ENCODE assay signal across 9 cellular contexts in the genomic region with DNA sequence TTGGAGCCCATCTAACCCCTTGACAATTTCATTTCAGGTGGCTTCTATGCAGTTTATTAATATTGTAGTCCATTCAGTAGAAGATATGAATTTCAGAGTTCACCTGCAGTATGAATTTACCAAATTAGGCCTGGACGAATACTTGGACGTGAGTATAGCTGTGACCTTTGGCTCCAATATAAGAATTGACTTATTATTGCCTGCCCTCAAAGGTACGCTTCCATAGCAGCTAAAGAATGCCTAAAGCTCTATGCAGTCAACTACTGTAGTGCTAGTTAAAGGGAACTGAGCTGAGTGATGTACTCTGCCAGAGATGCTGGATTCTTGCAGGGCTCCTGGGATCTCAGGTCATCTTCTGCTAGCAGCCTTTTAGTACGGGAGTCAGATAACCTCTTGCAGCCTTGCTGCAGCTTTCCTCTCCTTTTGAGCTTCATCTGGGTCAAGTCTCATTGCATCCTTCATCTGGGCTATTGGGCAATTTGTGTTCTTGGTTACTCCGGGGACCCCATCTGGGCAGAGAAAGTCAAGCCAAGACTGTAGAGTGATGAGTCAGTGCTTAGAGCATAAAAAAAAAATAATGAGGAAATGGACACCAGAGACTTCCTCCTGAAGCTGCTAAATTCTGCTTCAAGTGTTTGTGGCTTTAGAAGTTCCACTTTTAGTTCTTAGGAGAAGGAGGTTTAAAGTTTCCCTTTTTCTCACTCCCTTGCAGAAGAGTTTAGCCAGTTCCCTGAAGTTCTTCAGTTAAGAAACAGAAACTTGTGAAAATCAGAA.
DNase-seq lines count a peak whose midpoint lies in the region; ATAC-seq, FAIRE-seq and TF ChIP-seq lines count a peak whose summit lies in the region.
"Had no signal": no experiment of that assay in that cellular context is flagged by ENCODE, and none has a peak within 500 bp of the region (broad histone marks: within the 10 kb centered on the region; RNA-seq: fewer than 3 reads in every experiment).

No MANE protein-coding gene starts in this region.

- CTCF ChIA-PET in AG04449 (lab: Yijun Ruan, JAX) = interaction anchor here (1.0 to 1.8 kb wide), 4 partner anchors 14 to 436 kb away, joined by 3 to 4 read pairs (median 4); a partner anchor contains a TSS

- no peaks in the 10 kb centered on the region for H3K27me3 Mint-ChIP-seq in stimulated activated memory B cell treated with anti-CD40 and anti-IgM and Interleukin-4, amounts not matched to agents 10 μg/mL and 1 μg/mL and 100 μg/mL, for 72 hours

- H3K4me3 ChIP-seq in AG04449 (ENCODE audit: low read depth, low read length) = no peak overlapping the region
- H3K4me3 ChIP-seq: cardiac muscle cell had no signal

- peak; percentile 47 for DNase-seq in AG04449 (ENCODE audit: low read depth, low spot score)
- peak; percentile 23 for DNase-seq in GM19239 (ENCODE audit: insufficient read length, low spot score)
- DNase-seq in SKM-1 treated with dmso at 0.1 percent for 144 hours (lab: John Stamatoyannopoulos, UW; ENCODE audit: unreplicated experiment) = peak; percentile 99
- peak; percentile 76 for DNase-seq in globus pallidus (ENCODE audit: low spot score)
- DNase-seq in retina = no peak
- no peak for DNase-seq in NCI-H526 treated with DMSO at 0.1 percent for 48 hours (lab: John Stamatoyannopoulos, UW)

- H3K4me3 Mint-ChIP-seq in stimulated activated memory B cell treated with anti-CD40 and anti-IgM and Interleukin-4, amounts not matched to agents 10 μg/mL and 1 μg/mL and 100 μg/mL, for 72 hours = no peak overlapping the region

- ATAC-seq in HG03139 (IDR thresholded peaks at IDR 0.05; ENCODE audit: unreplicated experiment) = peak; percentile 69
- ATAC-seq in stimulated activated memory B cell treated with anti-CD40 and anti-IgM and Interleukin-4, amounts not matched to agents 10 μg/mL and 1 μg/mL and 100 μg/mL, for 72 hours = peak; percentile 90

- FAIRE-seq in GM19239 (lab: Jason Lieb, UNC) = peak; percentile 96

- no peaks in the 10 kb centered on the region for H3K9me3 Mint-ChIP-seq in stimulated activated memory B cell treated with anti-CD40 and anti-IgM and Interleukin-4, amounts not matched to agents 10 μg/mL and 1 μg/mL and 100 μg/mL, for 72 hours

- POLR2A ChIA-PET in AG04449 (lab: Yijun Ruan, JAX) = interaction anchor here (0.6 kb wide), 1 partner anchor 10 kb away, joined by 3 read pairs; no protein-coding TSS in a partner anchor

- no peak for TF ChIP-seq CTCF in AG04449 (IDR thresholded peaks at IDR 0.05; ENCODE audit: insufficient read depth, low read length, missing control alignments)

- peaks cover 28% of the 10 kb centered on the region for H3K4me1 Mint-ChIP-seq in stimulated activated memory B cell treated with anti-CD40 and anti-IgM and Interleukin-4, amounts not matched to agents 10 μg/mL and 1 μg/mL and 100 μg/mL, for 72 hours

- H3K36me3 Mint-ChIP-seq in stimulated activated memory B cell treated with anti-CD40 and anti-IgM and Interleukin-4, amounts not matched to agents 10 μg/mL and 1 μg/mL and 100 μg/mL, for 72 hours = no peaks in the 10 kb centered on the region

- peak overlapping the region; percentile 58 for H3K27ac Mint-ChIP-seq in stimulated activated memory B cell treated with anti-CD40 and anti-IgM and Interleukin-4, amounts not matched to agents 10 μg/mL and 1 μg/mL and 100 μg/mL, for 72 hours

Comparison
In these comparisons a context has a peak if more than half of its experiments do, and no peak if none do; other contexts are left out.
1. DNase-seq: peak in AG04449 (single experiment), GM19239 (single experiment), SKM-1 treated with dmso at 0.1 percent for 144 hours (single experiment) and globus pallidus (single experiment); none in retina (single experiment) and NCI-H526 treated with DMSO at 0.1 percent for 48 hours (single experiment).